15 cellular contexts compared by ENCODE assay signal in genomic region chr19:46407891-46408426, GRCh38. TPM values are rescaled to one million over a fixed set of nuclear protein-coding genes. Genes with fewer than 3 reads are reported as not detected.
DNase-seq lines count a peak whose midpoint lies in the region; ATAC-seq, FAIRE-seq and TF ChIP-seq lines count a peak whose summit lies in the region.
"Had no signal": no experiment of that assay in that cellular context is flagged by ENCODE, and none has a peak within 500 bp of the region (broad histone marks: within the 10 kb centered on the region; RNA-seq: fewer than 3 reads in every experiment).

No MANE protein-coding gene starts in this region.

- no peak overlapping the region for H2BK20ac ChIP-seq in IMR-90 (ENCODE audit: low read depth, low read length)

- TF ChIP-seq POLR2A in IMR-90 (IDR thresholded peaks at IDR 0.05; ENCODE audit: low read depth, low read length), result no peak
- no peak for TF ChIP-seq POLR2A in esophagus muscularis mucosa (IDR thresholded peaks at IDR 0.05; ENCODE audit: low read depth)
- no peak for TF ChIP-seq POLR2A in HepG2 (IDR thresholded peaks at IDR 0.05; ENCODE audit: insufficient read depth in 1 of 2, low read depth in 2 of 2, low read length in 2 of 2)

- ATAC-seq in IMR-90 (ENCODE audit: low read depth) (no peak), HepG2 (no peak), GM18861 (IDR thresholded peaks at IDR 0.05; ENCODE audit: unreplicated experiment) (no peak)
- ATAC-seq: activated naive CD8-positive, alpha-beta T cell treated with anti-CD3 and anti-CD28 coated beads, Interleukin-2, amount 50 U/mL, for 24 hours had no signal

- H2BK15ac ChIP-seq in IMR-90 (ENCODE audit: low read depth, low read length), result no peak overlapping the region

- H3K9me3 ChIP-seq in IMR-90 (ENCODE audit: control insufficient read depth, insufficient read depth, low read length) (no peaks in the 10 kb centered on the region), esophagus muscularis mucosa (no peaks in the 10 kb centered on the region), HepG2 (ENCODE audit: low read length) (no peaks in the 10 kb centered on the region), tibial artery (no peaks in the 10 kb centered on the region)
- H3K9me3 ChIP-seq: spleen had no signal

- no peak for TF ChIP-seq EP300 in esophagus muscularis mucosa (IDR thresholded peaks at IDR 0.05)
- TF ChIP-seq EP300 in HepG2 (IDR thresholded peaks at IDR 0.05; ENCODE audit: low read depth in 2 of 2, low read length in 2 of 2), result no peak
- TF ChIP-seq EP300 in HepG2 (CRISPR knock-in tag; IDR thresholded peaks at IDR 0.05; ENCODE audit: borderline replicate concordance), result no peak

- TF ChIP-seq CTCF in IMR-90 (conservative IDR thresholded peaks at IDR 0.05; ENCODE audit: low read depth, low read length), result no peak
- no peak for TF ChIP-seq CTCF in esophagus muscularis mucosa (IDR thresholded peaks at IDR 0.05)
- no peak for TF ChIP-seq CTCF in HepG2 (CRISPR knock-in tag; IDR thresholded peaks at IDR 0.05)
- no peak for TF ChIP-seq CTCF in tibial artery (IDR thresholded peaks at IDR 0.05)

- peak overlapping the region; percentile 48; the same call in 1 of the 2 replicates for H3K23ac ChIP-seq in IMR-90 (ENCODE audit: low read depth, low read length)

- dilution Hi-C loops in IMR-90 (cut with HindIII; ENCODE audit: low sequenced_read_pairs, unreplicated experiment), result no loop called here

- H2BK5ac ChIP-seq in IMR-90 (ENCODE audit: low read depth, low read length, poor library complexity, severe bottlenecking), result no peak overlapping the region

- POLR2A ChIA-PET in IMR-90 (lab: Charles Lee; ENCODE audit: unreplicated experiment) (no interaction called here), HepG2 (lab: Yijun Ruan, JAX) (no interaction called here)

- no peak overlapping the region for H2BK120ac ChIP-seq in IMR-90 (ENCODE audit: low read depth, low read length)

- H3K4me3 ChIP-seq in IMR-90 (ENCODE audit: insufficient read depth, low read depth, low read length) (no peak overlapping the region), esophagus muscularis mucosa (peak overlapping the region in 1 of 4 donors; percentile 24), HepG2 (replicated peaks in 1 of 3; ENCODE audit: insufficient read depth in 1 of 3, low read depth in 2 of 3, low read length in 3 of 3) (0 out of 6 replicates have a peak overlapping the region, but pooled peaks of 1 of the 3 experiments have one; percentile 10), tibial artery (peak overlapping the region; percentile 26 to 44)
- H3K4me3 ChIP-seq: spleen had no signal

- H3K18ac ChIP-seq in IMR-90 (ENCODE audit: low read depth, low read length), result no peak overlapping the region

- in situ Hi-C loops in IMR-90 (cut with MboI; ENCODE audit: low sequenced_read_pairs), result no loop called here
- in situ Hi-C loops in HepG2 (cut with HindIII; ENCODE audit: extremely low pct_ligation_motif_present, low pct_unique_long_range_greater_than_20kb), result no loop called here

- H3K4me2 ChIP-seq in IMR-90 (ENCODE audit: low read depth, low read length), result no peak overlapping the region
- H3K4me2 ChIP-seq in HepG2 (ENCODE audit: low read depth, low read length), result peak overlapping the region; percentile 71; the same call in 1 of the 2 replicates
- H3K4me2 ChIP-seq: KMS-11 had no signal

- TF ChIP-seq RAD21 in IMR-90 (IDR thresholded peaks at IDR 0.05; ENCODE audit: low read length) (no peak), HepG2 (CRISPR knock-in tag; IDR thresholded peaks at IDR 0.05) (no peak)

- DNase-seq in IMR-90, result no peak
- no peak for DNase-seq in esophagus muscularis mucosa (ENCODE audit: extremely low spot score)
- DNase-seq in HepG2 (ENCODE audit: low spot score), result no peak
- DNase-seq in tibial artery, result no peak
- DNase-seq in NCI-H82 (lab: John Stamatoyannopoulos, UW), result no peak
- no peak for DNase-seq in NCI-H1092 treated with DMSO at 0.1 percent for 48 hours (lab: John Stamatoyannopoulos, UW)
- DNase-seq: activated naive CD8-positive, alpha-beta T cell treated with anti-CD3 and anti-CD28 coated beads, Interleukin-2, amount 50 U/mL, for 24 hours; activated T-cell treated with anti-CD3 and anti-CD28 coated beads, Interleukin-2, amount 50 U/mL, for 24 hours; NCI-H1105; stimulated activated naive CD4-positive, alpha-beta T cell treated with Interleukin-2 at 50 U/mL for 16 hours had no signal

- no peak overlapping the region for H3K9ac ChIP-seq in IMR-90 (ENCODE audit: low read depth, low read length)
- no peak overlapping the region for H3K9ac ChIP-seq in HepG2 (ENCODE audit: insufficient read depth, low read depth, low read length)
- H3K9ac ChIP-seq: KMS-11 had no signal

- intact Hi-C loops in IMR-90 (cut with micrococcal nuclease), result no loop called here
- intact Hi-C loops in esophagus muscularis mucosa (cut with DNase I), result no loop called here
- intact Hi-C loops in HepG2 (cut with micrococcal nuclease; ENCODE audit: unreplicated experiment), result no loop called here
- intact Hi-C loops in tibial artery (cut with DNase I; ENCODE audit: low total_unique reads), result no loop called here

- no peak overlapping the region for H3K4ac ChIP-seq in IMR-90 (ENCODE audit: low read depth, low read length)

- H3K4me1 ChIP-seq in IMR-90 (ENCODE audit: control insufficient read depth, insufficient read depth, low read length) (peaks cover 21% of the 10 kb centered on the region), esophagus muscularis mucosa (peaks cover 26 to 84% (median 64%) of the 10 kb centered on the region in 4 donors), HepG2 (ENCODE audit: insufficient read depth, low read length) (peaks cover 37% of the 10 kb centered on the region), tibial artery (peaks cover 4 to 86% (median 64%) of the 10 kb centered on the region in 4 donors)

- no peak overlapping the region for H3K27ac ChIP-seq in IMR-90 (ENCODE audit: insufficient read depth, low read length)
- H3K27ac ChIP-seq in esophagus muscularis mucosa (replicated peaks in 1 of 4), result peak overlapping the region in 3 of 4 donors; percentile 35 to 46 (median 41)
- no peak overlapping the region for H3K27ac ChIP-seq in HepG2 (ENCODE audit: extremely low read length, insufficient read depth, low read length)
- H3K27ac ChIP-seq in tibial artery, result peak overlapping the region; percentile 72
- H3K27ac ChIP-seq: KMS-11 had no signal

- CTCF ChIA-PET in IMR-90 (lab: Yijun Ruan, JAX), result no interaction called here
- CTCF ChIA-PET in HepG2 (lab: Yijun Ruan, JAX; ENCODE audit: low intra/inter-chr PET ratio, low total read pairs), result no interaction called here

- no peak overlapping the region for H4K8ac ChIP-seq in IMR-90 (ENCODE audit: low read depth in 2 of 2, low read length in 2 of 2)

- H2AFZ ChIP-seq in IMR-90 (replicated peaks; ENCODE audit: low read length, poor library complexity), result peak overlapping the region; percentile 28
- H2AFZ ChIP-seq in HepG2 (ENCODE audit: low read length), result no peak overlapping the region

- FAIRE-seq in HepG2 (lab: Jason Lieb, UNC), result no peak

- H4K20me1 ChIP-seq in IMR-90 (ENCODE audit: insufficient read depth, low read length), result peaks cover 7% of the 10 kb centered on the region
- H4K20me1 ChIP-seq in HepG2 (ENCODE audit: insufficient read depth, low read length), result no peaks in the 10 kb centered on the region

- no peak overlapping the region for H3K56ac ChIP-seq in IMR-90 (ENCODE audit: extremely low read depth, insufficient read depth, low read length)

- H3K27me3 ChIP-seq in IMR-90 (ENCODE audit: control insufficient read depth, insufficient read depth, low read length) (peaks cover 4% of the 10 kb centered on the region; the same call in 1 of the 2 replicates), esophagus muscularis mucosa (peaks cover 0 to 97% (median 40%) of the 10 kb centered on the region in 4 donors), HepG2 (ENCODE audit: control insufficient read depth in 1 of 2, insufficient read depth in 2 of 2, low read length in 2 of 2) (no peaks in the 10 kb centered on the region), tibial artery (no peaks in the 10 kb centered on the region)

- peaks cover 3% of the 10 kb centered on the region; the same call in 1 of the 2 replicates for H3K9me1 ChIP-seq in IMR-90 (ENCODE audit: insufficient read depth, low read length)

- H4K91ac ChIP-seq in IMR-90 (ENCODE audit: insufficient read depth, low read depth, low read length), result no peak overlapping the region

- H3K36me3 ChIP-seq in IMR-90 (ENCODE audit: control insufficient read depth, insufficient read depth, low read length) (peaks cover 6% of the 10 kb centered on the region; the same call in 1 of the 2 replicates), esophagus muscularis mucosa (no peaks in the 10 kb centered on the region), HepG2 (replicated peaks in 1 of 2; ENCODE audit: control insufficient read depth in 1 of 2, insufficient read depth in 2 of 2, low read length in 2 of 2) (no peaks in the 10 kb centered on the region), tibial artery (no peaks in the 10 kb centered on the region)
- H3K36me3 ChIP-seq: spleen had no signal

- no peaks in the 10 kb centered on the region for H3K79me2 ChIP-seq in HepG2 (ENCODE audit: insufficient read depth, low read length)

- no CpG with 5 or more reads among the region's 14 CpGs for WGBS in IMR-90 (ENCODE audit: extremely low coverage in 2 of 2, insufficient read length in 1 of 2), 2 experiments
- WGBS in esophagus muscularis mucosa, result 48% methylated on average over 11 of the region's 14 CpGs
- WGBS in HepG2 (ENCODE audit: low lambda C conversion rate), result 64% methylated on average over 10 of the region's 14 CpGs

- H2AK9ac ChIP-seq in IMR-90 (replicated peaks; ENCODE audit: low read depth, low read length, poor library complexity), result peak overlapping the region; percentile 7

- H4K5ac ChIP-seq in IMR-90 (ENCODE audit: low read depth, low read length), result no peak overlapping the region; the same call in 1 of the 2 replicates

- H2AK5ac ChIP-seq in IMR-90 (ENCODE audit: low read depth, low read length), result peak overlapping the region; percentile 65; the same call in 1 of the 2 replicates

- H3K14ac ChIP-seq in IMR-90 (replicated peaks; ENCODE audit: low read depth, low read length), result no peak overlapping the region; the same call in 1 of the 2 replicates

- BruUV-seq in IMR-90 (replicated peaks; lab: Mats Ljungman, UMichigan), result no TSS peak
- BruUV-seq in HepG2 (replicated peaks; lab: Mats Ljungman, UMichigan), result no TSS peak

- peaks cover 17 to 28% of the 10 kb centered on the region in 2 experiments; a peak in 3 of 4 replicates for H3K79me1 ChIP-seq in IMR-90 (ENCODE audit: low read depth in 1 of 2, low read length in 2 of 2)

RNA-seq across cellular contexts. Expression of gene CCDC8, which starts 5.4 kb away (rescaled TPM):
- total RNA-seq in IMR-90 (2012; rRNA removed) (10.2 and 10.3 TPM in 2 replicates), esophagus muscularis mucosa (10 to 100 TPM in 1 of 4 donors, 1 to 10 TPM in 3; 4.5 to 11.6 (median 4.9) TPM), HepG2 (2016; rRNA removed; fragmentation: Illumina TruSeq; extraction: Trizol) (0.04 TPM in 1 of 2 replicates, not detected in the other)
- polyA plus RNA-seq in IMR-90 (2012; rRNA removed) (8.9 and 9.3 TPM in 2 replicates), HepG2 (2011; rRNA removed) (not detected in 2 replicates)
- 5.5 and 8.8 TPM in 2 replicates for polyA plus RNA-seq in IMR-90 (2012; cell fraction: cytosol; rRNA removed)
- 3.7 and 4.1 TPM in 2 replicates for polyA plus RNA-seq in IMR-90 (2012; cell fraction: nucleus; rRNA removed; ENCODE audit: low replicate concordance)
- not detected in 2 replicates for total RNA-seq in HepG2 (2016; cell fraction: cytosol; rRNA removed; fragmentation: Illumina TruSeq; extraction: Trizol; ENCODE audit: low read depth)
- 0.06 TPM in 1 of 2 replicates, not detected in the other for total RNA-seq in HepG2 (2016; cell fraction: insoluble cytoplasmic fraction; rRNA removed; fragmentation: Illumina TruSeq; extraction: Trizol)
- not detected in 2 replicates for total RNA-seq in HepG2 (2016; cell fraction: membrane; rRNA removed; fragmentation: Illumina TruSeq; extraction: Trizol)
- total RNA-seq in HepG2 (2016; cell fraction: nucleus; rRNA removed; fragmentation: Illumina TruSeq; extraction: Trizol), result not detected in 2 replicates
- not detected in 2 replicates for polyA plus RNA-seq in HepG2 (2011; cell fraction: cytosol; rRNA removed)
- polyA plus RNA-seq in HepG2 (2011; cell fraction: nucleus; rRNA removed), result not detected in 2 replicates
- polyA plus RNA-seq in HepG2 (2012), result not detected in 2 replicates
- polyA plus RNA-seq in HepG2 (2016; cell fraction: cytosol; fragmentation: Illumina TruSeq; extraction: Trizol; ENCODE audit: low read depth), result not detected in 2 replicates
- polyA plus RNA-seq in HepG2 (2016; cell fraction: insoluble cytoplasmic fraction; fragmentation: Illumina TruSeq; extraction: Trizol; ENCODE audit: low read depth), result not detected in 2 replicates
- polyA plus RNA-seq in HepG2 (2016; cell fraction: membrane; fragmentation: Illumina TruSeq; extraction: Trizol; ENCODE audit: low read depth), result not detected in 2 replicates
- not detected in 2 replicates for polyA plus RNA-seq in HepG2 (2016; cell fraction: nucleus; fragmentation: Illumina TruSeq; extraction: Trizol; ENCODE audit: insufficient read depth, low read depth)
- polyA minus RNA-seq in HepG2 (2011; rRNA and poly(A)+ RNA removed; ENCODE audit: low replicate concordance), result not detected in 2 replicates
- not detected in 2 replicates for polyA minus RNA-seq in HepG2 (2011; cell fraction: cytosol; rRNA and poly(A)+ RNA removed)
- not detected in 2 replicates for polyA minus RNA-seq in HepG2 (2011; cell fraction: nucleus; rRNA and poly(A)+ RNA removed)
- total RNA-seq: SK-MEL-5 had no signal

RNA-seq across cellular contexts. Expression of gene PNMA8C, which starts 20.8 kb away (rescaled TPM):
- total RNA-seq in IMR-90 (2012; rRNA removed) (under 0.01 and 0.18 TPM in 2 replicates), esophagus muscularis mucosa (under 1 TPM; 0.13 to 0.42 (median 0.17) TPM), HepG2 (2016; rRNA removed; fragmentation: Illumina TruSeq; extraction: Trizol) (not detected in 2 replicates)
- polyA plus RNA-seq in IMR-90 (2012; rRNA removed) (0.09 TPM in 1 of 2 replicates, not detected in the other), HepG2 (2011; rRNA removed) (not detected in 2 replicates)
- 0.03 TPM in 1 of 2 replicates, not detected in the other for polyA plus RNA-seq in IMR-90 (2012; cell fraction: cytosol; rRNA removed)
- polyA plus RNA-seq in IMR-90 (2012; cell fraction: nucleus; rRNA removed; ENCODE audit: low replicate concordance), result 0.03 and 0.13 TPM in 2 replicates
- not detected in 2 replicates for total RNA-seq in HepG2 (2016; cell fraction: cytosol; rRNA removed; fragmentation: Illumina TruSeq; extraction: Trizol; ENCODE audit: low read depth)
- total RNA-seq in HepG2 (2016; cell fraction: insoluble cytoplasmic fraction; rRNA removed; fragmentation: Illumina TruSeq; extraction: Trizol), result not detected in 2 replicates
- not detected in 2 replicates for total RNA-seq in HepG2 (2016; cell fraction: membrane; rRNA removed; fragmentation: Illumina TruSeq; extraction: Trizol)
- not detected in 2 replicates for total RNA-seq in HepG2 (2016; cell fraction: nucleus; rRNA removed; fragmentation: Illumina TruSeq; extraction: Trizol)
- not detected in 2 replicates for polyA plus RNA-seq in HepG2 (2011; cell fraction: cytosol; rRNA removed)
- not detected in 2 replicates for polyA plus RNA-seq in HepG2 (2011; cell fraction: nucleus; rRNA removed)
- not detected in 2 replicates for polyA plus RNA-seq in HepG2 (2012)
- not detected in 2 replicates for polyA plus RNA-seq in HepG2 (2016; cell fraction: cytosol; fragmentation: Illumina TruSeq; extraction: Trizol; ENCODE audit: low read depth)
- not detected in 2 replicates for polyA plus RNA-seq in HepG2 (2016; cell fraction: insoluble cytoplasmic fraction; fragmentation: Illumina TruSeq; extraction: Trizol; ENCODE audit: low read depth)
- not detected in 2 replicates for polyA plus RNA-seq in HepG2 (2016; cell fraction: membrane; fragmentation: Illumina TruSeq; extraction: Trizol; ENCODE audit: low read depth)
- not detected in 2 replicates for polyA plus RNA-seq in HepG2 (2016; cell fraction: nucleus; fragmentation: Illumina TruSeq; extraction: Trizol; ENCODE audit: insufficient read depth, low read depth)
- 0.02 TPM in 1 of 2 replicates, not detected in the other for polyA minus RNA-seq in HepG2 (2011; rRNA and poly(A)+ RNA removed; ENCODE audit: low replicate concordance)
- polyA minus RNA-seq in HepG2 (2011; cell fraction: cytosol; rRNA and poly(A)+ RNA removed), result not detected in 2 replicates
- polyA minus RNA-seq in HepG2 (2011; cell fraction: nucleus; rRNA and poly(A)+ RNA removed), result not detected in 2 replicates
- total RNA-seq: glomerular endothelial cell, SK-MEL-5, spleen had no signal

Comparison
In these comparisons a context has a peak if more than half of its experiments do, and no peak if none do; other contexts are left out.
1. H3K27ac ChIP-seq: peak in esophagus muscularis mucosa (3 of 4) and tibial artery (2 of 2); none in IMR-90 (single experiment) and HepG2 (single experiment).